Comparison of ENCODE assay signal across 1 cellular context in the genomic region with DNA sequence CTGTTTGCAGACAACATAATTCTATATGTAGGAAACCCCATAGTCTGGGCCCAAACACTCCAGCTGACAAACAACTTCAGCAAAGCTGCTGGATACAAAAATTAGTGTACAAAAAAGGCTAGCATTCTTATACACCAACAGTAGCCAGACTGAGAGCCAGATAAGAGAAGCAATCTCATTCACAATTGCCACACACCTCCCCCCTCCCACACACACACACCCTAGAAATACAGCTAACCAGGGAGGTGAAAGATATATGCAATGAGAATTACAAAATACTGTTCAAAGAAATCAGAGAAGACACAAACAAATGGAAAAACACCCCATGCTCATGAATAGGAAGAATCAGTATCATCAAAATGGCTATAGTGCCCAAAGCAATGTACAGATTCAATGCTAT.
TF ChIP-seq lines count a peak whose summit lies in the region.

No MANE protein-coding gene starts in this region.

TF ChIP-seq in K562, 482 proteins besides CTCF, POLR2A, EP300 and RAD21 (continued from another document and continues in another):
- TF ChIP-seq, protein P1, sequence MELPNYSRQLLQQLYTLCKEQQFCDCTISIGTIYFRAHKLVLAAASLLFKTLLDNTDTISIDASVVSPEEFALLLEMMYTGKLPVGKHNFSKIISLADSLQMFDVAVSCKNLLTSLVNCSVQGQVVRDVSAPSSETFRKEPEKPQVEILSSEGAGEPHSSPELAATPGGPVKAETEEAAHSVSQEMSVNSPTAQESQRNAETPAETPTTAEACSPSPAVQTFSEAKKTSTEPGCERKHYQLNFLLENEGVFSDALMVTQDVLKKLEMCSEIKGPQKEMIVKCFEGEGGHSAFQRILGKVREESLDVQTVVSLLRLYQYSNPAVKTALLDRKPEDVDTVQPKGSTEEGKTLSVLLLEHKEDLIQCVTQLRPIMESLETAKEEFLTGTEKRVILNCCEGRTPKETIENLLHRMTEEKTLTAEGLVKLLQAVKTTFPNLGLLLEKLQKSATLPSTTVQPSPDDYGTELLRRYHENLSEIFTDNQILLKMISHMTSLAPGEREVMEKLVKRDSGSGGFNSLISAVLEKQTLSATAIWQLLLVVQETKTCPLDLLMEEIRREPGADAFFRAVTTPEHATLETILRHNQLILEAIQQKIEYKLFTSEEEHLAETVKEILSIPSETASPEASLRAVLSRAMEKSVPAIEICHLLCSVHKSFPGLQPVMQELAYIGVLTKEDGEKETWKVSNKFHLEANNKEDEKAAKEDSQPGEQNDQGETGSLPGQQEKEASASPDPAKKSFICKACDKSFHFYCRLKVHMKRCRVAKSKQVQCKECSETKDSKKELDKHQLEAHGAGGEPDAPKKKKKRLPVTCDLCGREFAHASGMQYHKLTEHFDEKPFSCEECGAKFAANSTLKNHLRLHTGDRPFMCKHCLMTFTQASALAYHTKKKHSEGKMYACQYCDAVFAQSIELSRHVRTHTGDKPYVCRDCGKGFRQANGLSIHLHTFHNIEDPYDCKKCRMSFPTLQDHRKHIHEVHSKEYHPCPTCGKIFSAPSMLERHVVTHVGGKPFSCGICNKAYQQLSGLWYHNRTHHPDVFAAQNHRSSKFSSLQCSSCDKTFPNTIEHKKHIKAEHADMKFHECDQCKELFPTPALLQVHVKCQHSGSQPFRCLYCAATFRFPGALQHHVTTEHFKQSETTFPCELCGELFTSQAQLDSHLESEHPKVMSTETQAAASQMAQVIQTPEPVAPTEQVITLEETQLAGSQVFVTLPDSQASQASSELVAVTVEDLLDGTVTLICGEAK (IDR thresholded peaks at IDR 0.05): no peak
- TF ChIP-seq, protein P1 (CRISPR knock-in tag; IDR thresholded peaks at IDR 0.05): no peak
- TF ChIP-seq RFX1 (IDR thresholded peaks at IDR 0.05): no peak
- TF ChIP-seq SAP30 (IDR thresholded peaks at IDR 0.05; ENCODE audit: borderline replicate concordance, insufficient read depth, low read depth, low read length, poor library complexity, severe bottlenecking): no peak
- TF ChIP-seq TCF3 (CRISPR knock-in tag; IDR thresholded peaks at IDR 0.05): peak; percentile 57
- peak; percentile 37; the same call in 1 of the 2 replicates for TF ChIP-seq DPF2 (IDR thresholded peaks at IDR 0.05)
- TF ChIP-seq ZBTB7A (IDR thresholded peaks at IDR 0.05; ENCODE audit: borderline replicate concordance, control insufficient read depth, low read depth, low read length): no peak
- TF ChIP-seq RBM22 (IDR thresholded peaks at IDR 0.05; ENCODE audit: low read depth, low read length, poor library complexity, severe bottlenecking): no peak
- TF ChIP-seq, protein P2, sequence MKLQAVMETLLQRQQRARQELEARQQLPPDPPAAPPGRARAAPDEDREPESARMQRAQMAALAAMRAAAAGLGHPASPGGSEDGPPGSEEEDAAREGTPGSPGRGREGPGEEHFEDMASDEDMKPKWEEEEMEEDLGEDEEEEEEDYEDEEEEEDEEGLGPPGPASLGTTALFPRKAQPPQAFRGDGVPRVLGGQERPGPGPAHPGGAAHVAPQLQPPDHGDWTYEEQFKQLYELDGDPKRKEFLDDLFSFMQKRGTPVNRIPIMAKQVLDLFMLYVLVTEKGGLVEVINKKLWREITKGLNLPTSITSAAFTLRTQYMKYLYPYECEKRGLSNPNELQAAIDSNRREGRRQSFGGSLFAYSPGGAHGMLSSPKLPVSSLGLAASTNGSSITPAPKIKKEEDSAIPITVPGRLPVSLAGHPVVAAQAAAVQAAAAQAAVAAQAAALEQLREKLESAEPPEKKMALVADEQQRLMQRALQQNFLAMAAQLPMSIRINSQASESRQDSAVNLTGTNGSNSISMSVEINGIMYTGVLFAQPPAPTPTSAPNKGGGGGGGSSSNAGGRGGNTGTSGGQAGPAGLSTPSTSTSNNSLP (IDR thresholded peaks at IDR 0.05; ENCODE audit: borderline replicate concordance, low read depth, low read length): no peak
- TF ChIP-seq ASH1L (IDR thresholded peaks at IDR 0.05; ENCODE audit: borderline replicate concordance, low read depth, partially characterized antibody): no peak
- TF ChIP-seq, protein P3, sequence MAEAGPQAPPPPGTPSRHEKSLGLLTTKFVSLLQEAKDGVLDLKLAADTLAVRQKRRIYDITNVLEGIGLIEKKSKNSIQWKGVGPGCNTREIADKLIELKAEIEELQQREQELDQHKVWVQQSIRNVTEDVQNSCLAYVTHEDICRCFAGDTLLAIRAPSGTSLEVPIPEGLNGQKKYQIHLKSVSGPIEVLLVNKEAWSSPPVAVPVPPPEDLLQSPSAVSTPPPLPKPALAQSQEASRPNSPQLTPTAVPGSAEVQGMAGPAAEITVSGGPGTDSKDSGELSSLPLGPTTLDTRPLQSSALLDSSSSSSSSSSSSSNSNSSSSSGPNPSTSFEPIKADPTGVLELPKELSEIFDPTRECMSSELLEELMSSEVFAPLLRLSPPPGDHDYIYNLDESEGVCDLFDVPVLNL (CRISPR knock-in tag; IDR thresholded peaks at IDR 0.05; ENCODE audit: low read depth): no peak
- TF ChIP-seq, protein P4, sequence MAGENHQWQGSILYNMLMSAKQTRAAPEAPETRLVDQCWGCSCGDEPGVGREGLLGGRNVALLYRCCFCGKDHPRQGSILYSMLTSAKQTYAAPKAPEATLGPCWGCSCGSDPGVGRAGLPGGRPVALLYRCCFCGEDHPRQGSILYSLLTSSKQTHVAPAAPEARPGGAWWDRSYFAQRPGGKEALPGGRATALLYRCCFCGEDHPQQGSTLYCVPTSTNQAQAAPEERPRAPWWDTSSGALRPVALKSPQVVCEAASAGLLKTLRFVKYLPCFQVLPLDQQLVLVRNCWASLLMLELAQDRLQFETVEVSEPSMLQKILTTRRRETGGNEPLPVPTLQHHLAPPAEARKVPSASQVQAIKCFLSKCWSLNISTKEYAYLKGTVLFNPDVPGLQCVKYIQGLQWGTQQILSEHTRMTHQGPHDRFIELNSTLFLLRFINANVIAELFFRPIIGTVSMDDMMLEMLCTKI (IDR thresholded peaks at IDR 0.05; ENCODE audit: partially characterized antibody): no peak
- no peak for TF ChIP-seq CCAR2 (IDR thresholded peaks at IDR 0.05; ENCODE audit: low read depth, low read length)
- 0 out of 2 replicates have a peak, but pooled peaks have one; percentile 18 for TF ChIP-seq EGR1 (conservative IDR thresholded peaks at IDR 0.05)
- TF ChIP-seq, protein P5, sequence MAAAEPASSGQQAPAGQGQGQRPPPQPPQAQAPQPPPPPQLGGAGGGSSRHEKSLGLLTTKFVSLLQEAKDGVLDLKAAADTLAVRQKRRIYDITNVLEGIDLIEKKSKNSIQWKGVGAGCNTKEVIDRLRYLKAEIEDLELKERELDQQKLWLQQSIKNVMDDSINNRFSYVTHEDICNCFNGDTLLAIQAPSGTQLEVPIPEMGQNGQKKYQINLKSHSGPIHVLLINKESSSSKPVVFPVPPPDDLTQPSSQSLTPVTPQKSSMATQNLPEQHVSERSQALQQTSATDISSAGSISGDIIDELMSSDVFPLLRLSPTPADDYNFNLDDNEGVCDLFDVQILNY (CRISPR knock-in tag; IDR thresholded peaks at IDR 0.05): no peak
- TF ChIP-seq ELF1 (tag; IDR thresholded peaks at IDR 0.05): no peak
- TF ChIP-seq ZNF124 (CRISPR knock-in tag; IDR thresholded peaks at IDR 0.05): no peak
- TF ChIP-seq FOSL1 (tag; conservative IDR thresholded peaks at IDR 0.05): no peak
- no peak for TF ChIP-seq NFE2L1 (tag; IDR thresholded peaks at IDR 0.05; ENCODE audit: borderline replicate concordance, low read depth)
- peak; percentile 68 for TF ChIP-seq CEBPB (tag; IDR thresholded peaks at IDR 0.05)
- TF ChIP-seq ZNF445 (CRISPR knock-in tag; IDR thresholded peaks at IDR 0.05; ENCODE audit: low read depth): no peak
- TF ChIP-seq KDM1A (IDR thresholded peaks at IDR 0.05): peak in 1 of 2 experiments; percentile 29; a peak in 2 of 4 replicates
- TF ChIP-seq SMAD4 (CRISPR knock-in tag; conservative IDR thresholded peaks at IDR 0.05): no peak
- no peak for TF ChIP-seq MAFK (IDR thresholded peaks at IDR 0.05; ENCODE audit: low read length)
- no peak for TF ChIP-seq JUND (IDR thresholded peaks at IDR 0.05; ENCODE audit: borderline replicate concordance, low read depth, low read length)
- no peak for TF ChIP-seq JUND (tag; IDR thresholded peaks at IDR 0.05; ENCODE audit: borderline replicate concordance, low read depth, low read length)
- TF ChIP-seq PPARD (CRISPR knock-in tag; IDR thresholded peaks at IDR 0.05): no peak
- TF ChIP-seq, protein P6, sequence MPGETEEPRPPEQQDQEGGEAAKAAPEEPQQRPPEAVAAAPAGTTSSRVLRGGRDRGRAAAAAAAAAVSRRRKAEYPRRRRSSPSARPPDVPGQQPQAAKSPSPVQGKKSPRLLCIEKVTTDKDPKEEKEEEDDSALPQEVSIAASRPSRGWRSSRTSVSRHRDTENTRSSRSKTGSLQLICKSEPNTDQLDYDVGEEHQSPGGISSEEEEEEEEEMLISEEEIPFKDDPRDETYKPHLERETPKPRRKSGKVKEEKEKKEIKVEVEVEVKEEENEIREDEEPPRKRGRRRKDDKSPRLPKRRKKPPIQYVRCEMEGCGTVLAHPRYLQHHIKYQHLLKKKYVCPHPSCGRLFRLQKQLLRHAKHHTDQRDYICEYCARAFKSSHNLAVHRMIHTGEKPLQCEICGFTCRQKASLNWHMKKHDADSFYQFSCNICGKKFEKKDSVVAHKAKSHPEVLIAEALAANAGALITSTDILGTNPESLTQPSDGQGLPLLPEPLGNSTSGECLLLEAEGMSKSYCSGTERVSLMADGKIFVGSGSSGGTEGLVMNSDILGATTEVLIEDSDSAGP (CRISPR knock-in tag; IDR thresholded peaks at IDR 0.05): no peak
- no peak for TF ChIP-seq MCM2 (IDR thresholded peaks at IDR 0.05; ENCODE audit: low read depth)
- TF ChIP-seq SMAD1 (IDR thresholded peaks at IDR 0.05; ENCODE audit: low read depth, low read length, partially characterized antibody): no peak
- TF ChIP-seq BRD4 (IDR thresholded peaks at IDR 0.05): no peak
- no peak for TF ChIP-seq HMG20A (CRISPR knock-in tag; conservative IDR thresholded peaks at IDR 0.05)
- TF ChIP-seq ARID1B (IDR thresholded peaks at IDR 0.05): peak; percentile 60; the same call in 1 of the 2 replicates
- TF ChIP-seq, protein P7, sequence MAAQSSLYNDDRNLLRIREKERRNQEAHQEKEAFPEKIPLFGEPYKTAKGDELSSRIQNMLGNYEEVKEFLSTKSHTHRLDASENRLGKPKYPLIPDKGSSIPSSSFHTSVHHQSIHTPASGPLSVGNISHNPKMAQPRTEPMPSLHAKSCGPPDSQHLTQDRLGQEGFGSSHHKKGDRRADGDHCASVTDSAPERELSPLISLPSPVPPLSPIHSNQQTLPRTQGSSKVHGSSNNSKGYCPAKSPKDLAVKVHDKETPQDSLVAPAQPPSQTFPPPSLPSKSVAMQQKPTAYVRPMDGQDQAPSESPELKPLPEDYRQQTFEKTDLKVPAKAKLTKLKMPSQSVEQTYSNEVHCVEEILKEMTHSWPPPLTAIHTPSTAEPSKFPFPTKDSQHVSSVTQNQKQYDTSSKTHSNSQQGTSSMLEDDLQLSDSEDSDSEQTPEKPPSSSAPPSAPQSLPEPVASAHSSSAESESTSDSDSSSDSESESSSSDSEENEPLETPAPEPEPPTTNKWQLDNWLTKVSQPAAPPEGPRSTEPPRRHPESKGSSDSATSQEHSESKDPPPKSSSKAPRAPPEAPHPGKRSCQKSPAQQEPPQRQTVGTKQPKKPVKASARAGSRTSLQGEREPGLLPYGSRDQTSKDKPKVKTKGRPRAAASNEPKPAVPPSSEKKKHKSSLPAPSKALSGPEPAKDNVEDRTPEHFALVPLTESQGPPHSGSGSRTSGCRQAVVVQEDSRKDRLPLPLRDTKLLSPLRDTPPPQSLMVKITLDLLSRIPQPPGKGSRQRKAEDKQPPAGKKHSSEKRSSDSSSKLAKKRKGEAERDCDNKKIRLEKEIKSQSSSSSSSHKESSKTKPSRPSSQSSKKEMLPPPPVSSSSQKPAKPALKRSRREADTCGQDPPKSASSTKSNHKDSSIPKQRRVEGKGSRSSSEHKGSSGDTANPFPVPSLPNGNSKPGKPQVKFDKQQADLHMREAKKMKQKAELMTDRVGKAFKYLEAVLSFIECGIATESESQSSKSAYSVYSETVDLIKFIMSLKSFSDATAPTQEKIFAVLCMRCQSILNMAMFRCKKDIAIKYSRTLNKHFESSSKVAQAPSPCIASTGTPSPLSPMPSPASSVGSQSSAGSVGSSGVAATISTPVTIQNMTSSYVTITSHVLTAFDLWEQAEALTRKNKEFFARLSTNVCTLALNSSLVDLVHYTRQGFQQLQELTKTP (IDR thresholded peaks at IDR 0.05; ENCODE audit: low read depth in 1 of 2, partially characterized antibody in 2 of 2): no peak
- TF ChIP-seq SRSF1 (IDR thresholded peaks at IDR 0.05; ENCODE audit: low read depth, low read length): no peak
- peak; percentile 38 to 60; a peak in 3 of 4 replicates for TF ChIP-seq TRIM24 (IDR thresholded peaks at IDR 0.05)
- TF ChIP-seq POU5F1 (IDR thresholded peaks at IDR 0.05; ENCODE audit: borderline replicate concordance, low read depth, low read length, partially characterized antibody): no peak
- TF ChIP-seq NCOR1 (IDR thresholded peaks at IDR 0.05): peak; percentile 16; the same call in 1 of the 2 replicates
- no peak for TF ChIP-seq NCOA6 (IDR thresholded peaks at IDR 0.05)
